In genomic region chr11:93861808-93862207, GRCh38 we compare ENCODE assay signal across 35 cellular contexts. TPM values are rescaled to one million over a fixed set of nuclear protein-coding genes. Genes with fewer than 3 reads are reported as not detected.
A peak's percentile ranks its signal among the peaks of the same experiment; 100 is the strongest.
DNase-seq lines count a peak whose midpoint lies in the region; ATAC-seq, FAIRE-seq and TF ChIP-seq lines count a peak whose summit lies in the region.
"Had no signal": no experiment of that assay in that cellular context is flagged by ENCODE, and none has a peak within 500 bp of the region (broad histone marks: within the 10 kb centered on the region; RNA-seq: fewer than 3 reads in every experiment).

No MANE protein-coding gene starts in this region.

- BruUV-seq in K562 (replicated peaks; lab: Mats Ljungman, UMichigan), result no TSS peak

- H3K4me1 Mint-ChIP-seq in CD8-positive, alpha-beta memory T cell, result no peaks in the 10 kb centered on the region
- H3K4me1 Mint-ChIP-seq: activated CD4-positive, alpha-beta T cell treated with anti-CD3 and anti-CD28 coated beads, Interleukin-2, amount 10 ng/mL, durations not matched to agents 24 days and 14 days; activated naive CD4-positive, alpha-beta T cell treated with anti-CD3 and anti-CD28 coated beads, Interleukin-2, amount 50 U/mL, for 24 hours; CD4-positive, CD25-positive, alpha-beta regulatory T cell; mesothelial cell of epicardium; naive B cell had no signal

- H3K4me3 Mint-ChIP-seq in CD8-positive, alpha-beta memory T cell, result no peak overlapping the region
- H3K4me3 Mint-ChIP-seq: activated CD4-positive, alpha-beta T cell treated with anti-CD3 and anti-CD28 coated beads, Interleukin-2, amount 10 ng/mL, durations not matched to agents 24 days and 14 days; activated naive CD4-positive, alpha-beta T cell treated with anti-CD3 and anti-CD28 coated beads, Interleukin-2, amount 50 U/mL, for 24 hours; CD4-positive, CD25-positive, alpha-beta regulatory T cell; H9; mesothelial cell of epicardium; naive B cell had no signal

- H3K27ac Mint-ChIP-seq in CD8-positive, alpha-beta memory T cell, result peak overlapping the region in 1 of 8 donors; percentile 17
- H3K27ac Mint-ChIP-seq: activated CD4-positive, alpha-beta T cell treated with anti-CD3 and anti-CD28 coated beads, Interleukin-2, amount 10 ng/mL, durations not matched to agents 24 days and 14 days; activated naive CD4-positive, alpha-beta T cell treated with anti-CD3 and anti-CD28 coated beads, Interleukin-2, amount 50 U/mL, for 24 hours; CD4-positive, CD25-positive, alpha-beta regulatory T cell; H9; mesothelial cell of epicardium; naive B cell; progenitor cell of endocrine pancreas had no signal

- peak; percentile 70 for FAIRE-seq in K562 (lab: Jason Lieb, UNC)
- FAIRE-seq: endothelial cell of umbilical vein, islet of Langerhans had no signal

- TF ChIP-seq CTCF in K562 (IDR thresholded peaks at IDR 0.05 in 2 of 3, conservative IDR thresholded peaks at IDR 0.05 in 1 of 3; ENCODE audit: insufficient read depth in 2 of 3, low read depth in 1 of 3, low read length in 3 of 3) (no peak), left ventricle myocardium inferior (IDR thresholded peaks at IDR 0.05; ENCODE audit: borderline replicate concordance) (no peak)

- H3K36me3 Mint-ChIP-seq in CD8-positive, alpha-beta memory T cell, result no peaks in the 10 kb centered on the region
- H3K36me3 Mint-ChIP-seq: activated naive CD4-positive, alpha-beta T cell treated with anti-CD3 and anti-CD28 coated beads, Interleukin-2, amount 50 U/mL, for 24 hours; CD4-positive, CD25-positive, alpha-beta regulatory T cell; mesothelial cell of epicardium; naive B cell had no signal

- POLR2A ChIA-PET in K562 (lab: Yijun Ruan, JAX), result no interaction called here
- POLR2A ChIA-PET in CD8-positive, alpha-beta memory T cell (lab: Charles Lee), result no interaction called here

- H3K27me3 Mint-ChIP-seq in CD8-positive, alpha-beta memory T cell, result peaks cover 1 to 3% of the 10 kb centered on the region in 2 donors
- H3K27me3 Mint-ChIP-seq: naive B cell, progenitor cell of endocrine pancreas had no signal

- TF ChIP-seq POLR2A in K562 (conservative IDR thresholded peaks at IDR 0.05), result no peak

- DNase-seq in Right ventricle myocardium inferior (ENCODE audit: missing footprints), result peak; percentile 69
- no peak for DNase-seq in cardiac septum (ENCODE audit: low spot score)
- DNase-seq in K562 (ENCODE audit: extremely low read depth in 1 of 4, low spot score in 3 of 4), result peak in 1 of 4 experiments; percentile 50
- peak; percentile 31 for DNase-seq in left ventricle myocardium inferior
- no peak for DNase-seq in CD8-positive, alpha-beta memory T cell
- no peak for DNase-seq in A172 (ENCODE audit: low spot score)
- DNase-seq: activated CD4-positive, alpha-beta T cell treated with anti-CD3 and anti-CD28 coated beads, Interleukin-2, amount 10 ng/mL, durations not matched to agents 24 days and 14 days; activated CD8-positive, alpha-beta memory T cell treated with anti-CD3 and anti-CD28 coated beads for 24 hours; activated T-cell treated with anti-CD3 and anti-CD28 coated beads for 4 hours; anterior cingulate cortex; CD4-positive, CD25-positive, alpha-beta regulatory T cell; EL; H9; MM.1S; naive B cell; NCI-H1417 treated with DMSO at 0.1 percent for 48 hours; NCI-H2081; NCI-H524 treated with DMSO at 0.1 percent for 48 hours; PC-9; SHP77; stimulated activated CD4-positive, alpha-beta T cell treated with anti-CD3 and anti-CD28 coated beads, Interleukin-4, amount 100 ng/mL, for 24 hours; trophoblast cell had no signal

- no peaks in the 10 kb centered on the region for H3K79me2 ChIP-seq in K562 (ENCODE audit: control insufficient read depth, insufficient read depth, low read length)

- ATAC-seq in Right ventricle myocardium inferior, result peak; percentile 78
- peak; percentile 83 for ATAC-seq in K562
- no peak for ATAC-seq in GM19023 (IDR thresholded peaks at IDR 0.05; ENCODE audit: unreplicated experiment)
- no peak for ATAC-seq in GM21737 (IDR thresholded peaks at IDR 0.05; ENCODE audit: unreplicated experiment)

- intact Hi-C loops in Right ventricle myocardium inferior (cut with DNase I), result no loop called here
- intact Hi-C loops in cardiac septum (cut with DNase I), result no loop called here
- intact Hi-C loops in K562 (cut with micrococcal nuclease), result no loop called here
- intact Hi-C loops in left ventricle myocardium inferior (cut with micrococcal nuclease), result no loop called here

- in situ Hi-C loops in K562 (cut with MboI), result no loop called here

- H3K4me1 ChIP-seq in K562 (replicated peaks in 1 of 2; ENCODE audit: control insufficient read depth in 2 of 2, insufficient read depth in 2 of 2, low read length in 2 of 2), result peaks cover 0 to 5% of the 10 kb centered on the region in 2 experiments; a peak in 2 of 5 replicates
- H3K4me1 ChIP-seq in left ventricle myocardium inferior, result peaks cover 23% of the 10 kb centered on the region
- H3K4me1 ChIP-seq in CD8-positive, alpha-beta memory T cell (ENCODE audit: insufficient read depth, low read length), result no peaks in the 10 kb centered on the region

- H3K36me3 ChIP-seq in K562 (ENCODE audit: control insufficient read depth, insufficient read depth, low read length) (no peaks in the 10 kb centered on the region), left ventricle myocardium inferior (no peaks in the 10 kb centered on the region)
- H3K36me3 ChIP-seq in CD8-positive, alpha-beta memory T cell (ENCODE audit: insufficient read depth, low read length), result no peaks in the 10 kb centered on the region
- H3K36me3 ChIP-seq: breast epithelium, neutrophil had no signal

- H4K20me1 ChIP-seq in K562 (replicated peaks; ENCODE audit: control insufficient read depth, insufficient read depth, low read length), result no peaks in the 10 kb centered on the region

- H3K9me3 ChIP-seq in K562 (replicated peaks; ENCODE audit: control insufficient read depth, insufficient read depth, low read depth, low read length), result no peaks in the 10 kb centered on the region
- H3K9me3 ChIP-seq in left ventricle myocardium inferior (replicated peaks), result no peaks in the 10 kb centered on the region
- H3K9me3 ChIP-seq in CD8-positive, alpha-beta memory T cell (ENCODE audit: low read length), result no peaks in the 10 kb centered on the region
- H3K9me3 ChIP-seq: breast epithelium, neutrophil had no signal

- H3K9ac ChIP-seq in K562 (ENCODE audit: insufficient read depth in 1 of 2, low read depth in 2 of 2, low read length in 2 of 2), result no peak overlapping the region
- H3K9ac ChIP-seq: KMS-11 had no signal

- H3K9me1 ChIP-seq in K562 (ENCODE audit: control insufficient read depth, insufficient read depth, low read length), result no peaks in the 10 kb centered on the region

- H3K27ac ChIP-seq in K562 (ENCODE audit: extremely low read depth, low read depth, low read length) (no peak overlapping the region), left ventricle myocardium inferior (replicated peaks) (peak overlapping the region; percentile 22)
- no peak overlapping the region for H3K27ac ChIP-seq in CD8-positive, alpha-beta memory T cell (ENCODE audit: low read depth, low read length)
- H3K27ac ChIP-seq: 22Rv1, breast epithelium, KMS-11, neutrophil, PC-9 had no signal

- no peak for TF ChIP-seq EP300 in K562 (IDR thresholded peaks at IDR 0.05; ENCODE audit: low read length)

- H3K9me3 Mint-ChIP-seq in CD8-positive, alpha-beta memory T cell, result no peaks in the 10 kb centered on the region
- H3K9me3 Mint-ChIP-seq: activated CD4-positive, alpha-beta T cell treated with anti-CD3 and anti-CD28 coated beads, Interleukin-2, amount 10 ng/mL, durations not matched to agents 24 days and 14 days; activated naive CD4-positive, alpha-beta T cell treated with anti-CD3 and anti-CD28 coated beads, Interleukin-2, amount 50 U/mL, for 24 hours; H9; mesothelial cell of epicardium; naive B cell had no signal

- TF ChIP-seq RAD21 in K562 (CRISPR knock-in tag; conservative IDR thresholded peaks at IDR 0.05 in 1 of 2, IDR thresholded peaks at IDR 0.05 in 1 of 2), result no peak

- H3K4me2 ChIP-seq in K562 (ENCODE audit: insufficient read depth, low read length), result peak overlapping the region; percentile 8; the same call in 1 of the 2 replicates
- H3K4me2 ChIP-seq: KMS-11, PC-9 had no signal

- WGBS in K562 (ENCODE audit: insufficient coverage, low coverage, missing lambda C conversion rate), result 10% methylated on average over 4 of the region's 4 CpGs

- peak overlapping the region; percentile 72 for H2AFZ ChIP-seq in K562 (ENCODE audit: low read depth, low read length)
- H2AFZ ChIP-seq: PC-9 had no signal

- CTCF ChIA-PET in K562 (lab: Yijun Ruan, JAX; ENCODE audit: low intra/inter-chr PET ratio), result no interaction called here
- CTCF ChIA-PET in CD8-positive, alpha-beta memory T cell (lab: Charles Lee), result no interaction called here

- H3K4me3 ChIP-seq in K562 (no peak overlapping the region), left ventricle myocardium inferior (no peak overlapping the region)
- H3K4me3 ChIP-seq in CD8-positive, alpha-beta memory T cell (ENCODE audit: low read length), result no peak overlapping the region
- H3K4me3 ChIP-seq: breast epithelium, PC-9 had no signal

- peaks cover 0 to 9% of the 10 kb centered on the region in 2 experiments; a peak in 1 of 5 replicates for H3K27me3 ChIP-seq in K562 (ENCODE audit: control insufficient read depth in 2 of 2, insufficient read depth in 2 of 2, low read length in 2 of 2)
- H3K27me3 ChIP-seq in left ventricle myocardium inferior (ENCODE audit: low read depth), result peaks cover under 1% of the 10 kb centered on the region
- H3K27me3 ChIP-seq in CD8-positive, alpha-beta memory T cell (ENCODE audit: insufficient read depth, low read length, poor library complexity, severe bottlenecking), result no peaks in the 10 kb centered on the region
- H3K27me3 ChIP-seq: breast epithelium, neutrophil had no signal

RNA-seq across cellular contexts. Expression of gene VSTM5, which starts 11.4 kb away (rescaled TPM):
- total RNA-seq in Right ventricle myocardium inferior, result 0.08 TPM
- total RNA-seq in cardiac septum, result 0.22 TPM
- not detected in 2 replicates for total RNA-seq in K562 (2011; cell fraction: chromatin; rRNA removed; ENCODE audit: low replicate concordance)
- total RNA-seq in K562 (2011; cell fraction: nucleolus; rRNA removed), result not detected in 2 replicates
- not detected in 2 replicates for total RNA-seq in K562 (2011; cell fraction: nucleoplasm; rRNA removed)
- total RNA-seq in K562 (2014; rRNA removed), result not detected in 2 replicates
- total RNA-seq in K562 (2014; rRNA removed; fragmentation: Illumina TruSeq; extraction: Trizol), result not detected in 2 replicates
- not detected in 2 replicates for total RNA-seq in K562 (2015; rRNA removed; fragmentation: Illumina TruSeq; extraction: Trizol)
- not detected in 2 replicates for total RNA-seq in K562 (2021)
- polyA plus RNA-seq in K562 (2011; rRNA removed), result not detected in 2 replicates
- not detected in 2 replicates for polyA plus RNA-seq in K562 (2011; cell fraction: cytosol; rRNA removed)
- not detected in 2 replicates for polyA plus RNA-seq in K562 (2011; cell fraction: nucleus; rRNA removed)
- 0.03 TPM in 1 of 2 replicates, not detected in the other for polyA plus RNA-seq in K562 (2012)
- not detected in 2 replicates for polyA plus RNA-seq in K562 (2014; fragmentation: Illumina TruSeq; extraction: Trizol)
- under 1 TPM in 1 of 2 experiments, not detected in 1; 0.01 TPM for polyA plus RNA-seq in K562 (2014; fragmentation: Nextera tagmentation; extraction: Ambion mirVana)
- not detected in 2 replicates for polyA plus RNA-seq in K562 (2014; rRNA removed)
- not detected in 2 replicates for polyA minus RNA-seq in K562 (2011; rRNA and poly(A)+ RNA removed)
- polyA minus RNA-seq in K562 (2011; cell fraction: cytosol; rRNA and poly(A)+ RNA removed), result not detected in 2 replicates
- polyA minus RNA-seq in K562 (2011; cell fraction: nucleus; rRNA and poly(A)+ RNA removed), result not detected in 2 replicates
- total RNA-seq in left ventricle myocardium inferior, result not detected
- total RNA-seq in CD8-positive, alpha-beta memory T cell, result not detected
- polyA plus RNA-seq in CD8-positive, alpha-beta memory T cell, result not detected
- not detected in 2 replicates for total RNA-seq in A172 (2014; rRNA removed; shearing (Covaris generic))
- total RNA-seq: activated CD4-positive, alpha-beta T cell treated with anti-CD3 and anti-CD28 coated beads, Interleukin-2, amount 10 ng/mL, durations not matched to agents 24 days and 14 days; CD4-positive, CD25-positive, alpha-beta regulatory T cell; endothelial cell of umbilical vein; glomerular endothelial cell; H9; mesothelial cell of epicardium; T-helper 2 cell treated with Interferon-gamma antibody and Interleukin-4, amounts not matched to agents 100 ng/mL and 5 ng/mL, for 36 hours had no signal

Comparison
In these comparisons a context has a peak if more than half of its experiments do, and no peak if none do; other contexts are left out.
1. DNase-seq: peak in Right ventricle myocardium inferior (single experiment) and left ventricle myocardium inferior (single experiment); none in cardiac septum (single experiment), CD8-positive, alpha-beta memory T cell (0 of 5) and A172 (single experiment).
2. ATAC-seq: peak in Right ventricle myocardium inferior (single experiment) and K562 (single experiment); none in GM19023 (single experiment) and GM21737 (single experiment).